Comparison of ENCODE assay signal across 26 cellular contexts in genomic region chr9:69740872-69741505, GRCh38.
"Had no signal": no experiment of that assay in that cellular context is flagged by ENCODE, and none has a peak within 500 bp of the region (broad histone marks: within the 10 kb centered on the region; RNA-seq: fewer than 3 reads in every experiment).

No MANE protein-coding gene starts in this region.

- H3K36me3 ChIP-seq: prostate gland had no signal

- H3K27ac ChIP-seq: adrenal gland, heart right ventricle, left ventricle myocardium inferior, prostate gland, tibial nerve, WERI-Rb-1 had no signal

- H3K9me3 Mint-ChIP-seq: activated CD4-positive, alpha-beta memory T cell treated with anti-CD3 and anti-CD28 coated beads for 36 hours; activated CD4-positive, alpha-beta T cell treated with anti-CD3 and anti-CD28 coated beads, Interleukin-2, amount 10 ng/mL, durations not matched to agents 24 days and 14 days; activated naive CD4-positive, alpha-beta T cell treated with anti-CD3 and anti-CD28 coated beads for 36 hours; activated naive CD8-positive, alpha-beta T cell treated with anti-CD3 and anti-CD28 coated beads for 36 hours; activated T-helper 1 cell treated with anti-CD3 and anti-CD28 coated beads, Interleukin-12 subunit alpha, Interleukin-12 subunit beta, Interleukin-2, Interleukin-4 antibody, amounts not matched to agents 30 ng/mL and 10 ng/mL and 1 ng/mL, durations not matched to agents 14 hours and 24 hours and 36 hours; brain; nephron had no signal

- H3K27me3 Mint-ChIP-seq: activated CD4-positive, alpha-beta memory T cell treated with anti-CD3 and anti-CD28 coated beads for 36 hours; activated CD4-positive, alpha-beta T cell treated with anti-CD3 and anti-CD28 coated beads, Interleukin-2, amount 10 ng/mL, durations not matched to agents 24 days and 14 days; activated naive CD8-positive, alpha-beta T cell treated with anti-CD3 and anti-CD28 coated beads for 36 hours; brain; T-helper 17 cell had no signal

- H3K4me3 ChIP-seq: adrenal gland, heart right ventricle, left ventricle myocardium inferior, prostate gland, tibial nerve had no signal

- H3K4me1 ChIP-seq: adrenal gland, prostate gland, tibial nerve had no signal

- H3K4me1 Mint-ChIP-seq: brain, nephron had no signal

- ATAC-seq: esophagus mucosa, heart right ventricle, T-helper 17 cell had no signal

- H3K27me3 ChIP-seq: adrenal gland, heart right ventricle, tibial nerve had no signal

- H3K9me3 ChIP-seq: adrenal gland, heart right ventricle, left ventricle myocardium inferior, prostate gland, tibial nerve had no signal

- FAIRE-seq: endothelial cell of umbilical vein, islet of Langerhans had no signal

- H3K4me3 Mint-ChIP-seq: activated CD4-positive, alpha-beta memory T cell treated with anti-CD3 and anti-CD28 coated beads for 36 hours; activated CD4-positive, alpha-beta T cell treated with anti-CD3 and anti-CD28 coated beads, Interleukin-2, amount 10 ng/mL, durations not matched to agents 24 days and 14 days; activated naive CD4-positive, alpha-beta T cell treated with anti-CD3 and anti-CD28 coated beads for 36 hours; activated naive CD8-positive, alpha-beta T cell treated with anti-CD3 and anti-CD28 coated beads for 36 hours; activated T-helper 1 cell treated with anti-CD3 and anti-CD28 coated beads, Interleukin-12 subunit alpha, Interleukin-12 subunit beta, Interleukin-2, Interleukin-4 antibody, amounts not matched to agents 30 ng/mL and 10 ng/mL and 1 ng/mL, durations not matched to agents 14 hours and 24 hours and 36 hours; brain; nephron; T-helper 17 cell had no signal

- H3K27ac Mint-ChIP-seq: activated CD4-positive, alpha-beta memory T cell treated with anti-CD3 and anti-CD28 coated beads for 36 hours; activated CD4-positive, alpha-beta T cell treated with anti-CD3 and anti-CD28 coated beads, Interleukin-2, amount 10 ng/mL, durations not matched to agents 24 days and 14 days; activated naive CD4-positive, alpha-beta T cell treated with anti-CD3 and anti-CD28 coated beads for 36 hours; activated naive CD8-positive, alpha-beta T cell treated with anti-CD3 and anti-CD28 coated beads for 36 hours; activated T-helper 1 cell treated with anti-CD3 and anti-CD28 coated beads, Interleukin-12 subunit alpha, Interleukin-12 subunit beta, Interleukin-2, Interleukin-4 antibody, amounts not matched to agents 30 ng/mL and 10 ng/mL and 1 ng/mL, durations not matched to agents 14 hours and 24 hours and 36 hours; nephron; T-helper 17 cell had no signal

- DNase-seq: activated CD4-positive, alpha-beta memory T cell treated with anti-CD3 and anti-CD28 coated beads for 36 hours; activated CD4-positive, alpha-beta T cell treated with anti-CD3 and anti-CD28 coated beads, Interleukin-2, amount 10 ng/mL, durations not matched to agents 24 days and 14 days; activated CD4-positive, CD25-positive, alpha-beta regulatory T cell treated with anti-CD3 and anti-CD28 coated beads, Interleukin-2, amount 50 U/mL, for 72 hours; activated CD8-positive, alpha-beta memory T cell treated with anti-CD3 and anti-CD28 coated beads, Interleukin-2, amount 50 U/mL, for 4 hours; activated effector memory CD4-positive, alpha-beta T cell treated with anti-CD3 and anti-CD28 coated beads, Interleukin-2, amount 50 U/mL, for 16 hours; activated naive CD4-positive, alpha-beta T cell treated with anti-CD3 and anti-CD28 coated beads for 36 hours; activated naive CD8-positive, alpha-beta T cell treated with anti-CD3 and anti-CD28 coated beads for 36 hours; activated T-cell treated with anti-CD3 and anti-CD28 coated beads, Interleukin-2, amount 50 U/mL, for 1 hour; adrenal gland; aorta; foreskin melanocyte; heart right ventricle; left ventricle myocardium inferior; retina; stimulated activated naive CD4-positive, alpha-beta T cell; T-helper 17 cell; T1000; WERI-Rb-1 had no signal
